21 cellular contexts compared by ENCODE assay signal in genomic region chr13:35179494-35179893, GRCh38.
DNase-seq lines count a peak whose midpoint lies in the region; ATAC-seq and TF ChIP-seq lines count a peak whose summit lies in the region.
"Had no signal": no experiment of that assay in that cellular context is flagged by ENCODE, and none has a peak within 500 bp of the region (broad histone marks: within the 10 kb centered on the region; RNA-seq: fewer than 3 reads in every experiment).

No MANE protein-coding gene starts in this region.

- no peaks in the 10 kb centered on the region for H3K9me3 Mint-ChIP-seq in osteocyte (ENCODE audit: unreplicated experiment)
- H3K9me3 Mint-ChIP-seq: naive B cell had no signal

- H3K27me3 Mint-ChIP-seq in osteocyte (ENCODE audit: unreplicated experiment): no peaks in the 10 kb centered on the region
- H3K27me3 Mint-ChIP-seq: naive B cell had no signal

- intact Hi-C loops in left lung (cut with DNase I): no loop called here

- no peak overlapping the region for H3K27ac Mint-ChIP-seq in osteocyte (ENCODE audit: unreplicated experiment)
- H3K27ac Mint-ChIP-seq: naive B cell had no signal

- H3K36me3 ChIP-seq in left lung: no peaks in the 10 kb centered on the region
- H3K36me3 ChIP-seq: brain microvascular endothelial cell, SJSA1, upper lobe of left lung had no signal

- no peak overlapping the region for H3K27ac ChIP-seq in left lung
- H3K27ac ChIP-seq: brain microvascular endothelial cell, esophagus muscularis mucosa, hepatocyte, KMS-11, SJSA1, upper lobe of left lung had no signal

- peaks cover 3% of the 10 kb centered on the region for H3K4me1 Mint-ChIP-seq in osteocyte (ENCODE audit: unreplicated experiment)
- H3K4me1 Mint-ChIP-seq: naive B cell had no signal

- TF ChIP-seq CTCF in LNCaP clone FGC (IDR thresholded peaks at IDR 0.05; ENCODE audit: control insufficient read depth, extremely low read depth, insufficient read depth): no peak
- TF ChIP-seq CTCF in cardiac fibroblast (IDR thresholded peaks at IDR 0.05; ENCODE audit: low read depth, low read length): no peak
- no peak for TF ChIP-seq CTCF in left lung (IDR thresholded peaks at IDR 0.05)
- TF ChIP-seq CTCF in osteocyte (IDR thresholded peaks at IDR 0.05): no peak

- no peak overlapping the region for H3K4me3 Mint-ChIP-seq in osteocyte (ENCODE audit: unreplicated experiment)
- H3K4me3 Mint-ChIP-seq: naive B cell had no signal

- peaks cover 5% of the 10 kb centered on the region for H3K36me3 Mint-ChIP-seq in osteocyte (ENCODE audit: unreplicated experiment)

- no peaks in the 10 kb centered on the region for H3K4me1 ChIP-seq in left lung
- H3K4me1 ChIP-seq: SJSA1, upper lobe of left lung had no signal

- no peaks in the 10 kb centered on the region for H3K9me3 ChIP-seq in left lung
- H3K9me3 ChIP-seq: esophagus muscularis mucosa, SJSA1, upper lobe of left lung had no signal

- in situ Hi-C loops in ACHN (cut with HindIII; ENCODE audit: low pct_ligation_motif_present, low pct_unique_long_range_greater_than_20kb, low sequenced_read_pairs): no loop called here

- DNase-seq in ACHN: peak; percentile 34
- DNase-seq in LNCaP clone FGC (ENCODE audit: low read depth): peak; percentile 8
- peak; percentile 14 to 67 for DNase-seq in cardiac fibroblast (ENCODE audit: low read depth in 2 of 2)
- no peak for DNase-seq in left lung
- no peak for DNase-seq in SW480 (ENCODE audit: low spot score)
- DNase-seq in osteocyte (ENCODE audit: extremely low spot score, unreplicated experiment): no peak
- DNase-seq in midbrain (lab: John Stamatoyannopoulos, UW): no peak
- DNase-seq: activated CD4-positive, alpha-beta T cell treated with anti-CD3 and anti-CD28 coated beads for 48 hours; activated naive CD4-positive, alpha-beta T cell; brain microvascular endothelial cell; naive B cell; NCI-H1417; posterior cingulate gyrus; stimulated activated CD4-positive, alpha-beta T cell treated with anti-CD3 and anti-CD28 coated beads, Interleukin-12 subunit alpha, Interleukin-12 subunit beta, amount 100 ng/mL, for 4 hours; stimulated activated naive CD4-positive, alpha-beta T cell; upper lobe of left lung had no signal

- no peaks in the 10 kb centered on the region for H3K27me3 ChIP-seq in left lung
- H3K27me3 ChIP-seq: brain microvascular endothelial cell, esophagus muscularis mucosa, hepatocyte, SJSA1, upper lobe of left lung had no signal

- H3K4me3 ChIP-seq in LNCaP clone FGC (ENCODE audit: low read depth, low read length): no peak overlapping the region
- H3K4me3 ChIP-seq in cardiac fibroblast (replicated peaks in 1 of 2; ENCODE audit: low read depth in 2 of 2, low read length in 2 of 2): no peak overlapping the region
- no peak overlapping the region for H3K4me3 ChIP-seq in left lung
- H3K4me3 ChIP-seq: esophagus muscularis mucosa, hepatocyte, SJSA1, upper lobe of left lung had no signal

- peak; percentile 18 for ATAC-seq in left lung
- no peak for ATAC-seq in HG02885 (IDR thresholded peaks at IDR 0.05; ENCODE audit: poor library complexity, unreplicated experiment)

Comparison
In these comparisons a context has a peak if more than half of its experiments do, and no peak if none do; other contexts are left out.
1. DNase-seq: peak in ACHN (single experiment), LNCaP clone FGC (single experiment) and cardiac fibroblast (2 of 2); none in left lung (0 of 2), SW480 (single experiment), osteocyte (single experiment) and midbrain (single experiment).